Comparison of ENCODE assay signal across 21 cellular contexts in genomic region chr5:69129413-69129812, GRCh38. TPM values are rescaled to one million over a fixed set of nuclear protein-coding genes. Genes with fewer than 3 reads are reported as not detected.
DNase-seq lines count a peak whose midpoint lies in the region; ATAC-seq, FAIRE-seq and TF ChIP-seq lines count a peak whose summit lies in the region.
"Had no signal": no experiment of that assay in that cellular context is flagged by ENCODE, and none has a peak within 500 bp of the region (broad histone marks: within the 10 kb centered on the region; RNA-seq: fewer than 3 reads in every experiment).

No MANE protein-coding gene starts in this region.

- H3K9me3 ChIP-seq in Caco-2: no peaks in the 10 kb centered on the region
- H3K9me3 ChIP-seq in endothelial cell of umbilical vein (replicated peaks; ENCODE audit: control insufficient read depth, insufficient read depth, low read length): no peaks in the 10 kb centered on the region
- H3K9me3 ChIP-seq in HepG2 (ENCODE audit: low read length): no peaks in the 10 kb centered on the region
- H3K9me3 ChIP-seq: heart right ventricle, left lung had no signal

- H3K4me2 ChIP-seq in endothelial cell of umbilical vein (ENCODE audit: insufficient read depth, low read length) (no peak overlapping the region), HepG2 (ENCODE audit: low read depth, low read length) (no peak overlapping the region)

- dilution Hi-C loops in endothelial cell of umbilical vein (cut with MboI; ENCODE audit: extremely low pct_ligation_motif_present, low sequenced_read_pairs): no loop called here

- no peaks in the 10 kb centered on the region for H3K27me3 Mint-ChIP-seq in Caco-2 (ENCODE audit: insufficient read depth, unreplicated experiment)
- H3K27me3 Mint-ChIP-seq: activated CD4-positive, alpha-beta T cell treated with anti-CD3 and anti-CD28 coated beads, Interleukin-2, amount 10 ng/mL, durations not matched to agents 24 days and 14 days; naive thymus-derived CD4-positive, alpha-beta T cell; stimulated activated naive B cell treated with anti-CD40 and anti-IgM and Interleukin-4, amounts not matched to agents 10 μg/mL and 1 μg/mL and 100 μg/mL, for 72 hours had no signal

- TF ChIP-seq POLR2A in endothelial cell of umbilical vein (IDR thresholded peaks at IDR 0.05; ENCODE audit: low read depth, low read length): no peak
- TF ChIP-seq POLR2A in HepG2 (IDR thresholded peaks at IDR 0.05; ENCODE audit: insufficient read depth in 1 of 2, low read depth in 2 of 2, low read length in 2 of 2): no peak

- no peaks in the 10 kb centered on the region for H3K9me3 Mint-ChIP-seq in Caco-2 (ENCODE audit: unreplicated experiment)
- H3K9me3 Mint-ChIP-seq: activated CD4-positive, alpha-beta T cell treated with anti-CD3 and anti-CD28 coated beads, Interleukin-2, amount 10 ng/mL, durations not matched to agents 24 days and 14 days; activated T-cell treated with anti-CD3 and anti-CD28 coated beads, Interleukin-2, amount 50 U/mL, for 72 hours; T-helper 2 cell treated with Interferon-gamma antibody and Interleukin-4, amounts not matched to agents 5 μg/mL and 100 μg/mL, for 36 hours had no signal

- H3K9ac ChIP-seq in endothelial cell of umbilical vein (replicated peaks; ENCODE audit: extremely low read depth, insufficient read depth, low read length) (no peak overlapping the region), HepG2 (ENCODE audit: insufficient read depth, low read depth, low read length) (no peak overlapping the region)

- H3K4me3 Mint-ChIP-seq in Caco-2 (ENCODE audit: unreplicated experiment): no peak overlapping the region
- H3K4me3 Mint-ChIP-seq: activated CD4-positive, alpha-beta T cell treated with anti-CD3 and anti-CD28 coated beads, Interleukin-2, amount 10 ng/mL, durations not matched to agents 24 days and 14 days; activated T-cell treated with anti-CD3 and anti-CD28 coated beads, Interleukin-2, amount 50 U/mL, for 72 hours; naive thymus-derived CD4-positive, alpha-beta T cell; stimulated activated naive B cell treated with anti-CD40 and anti-IgM and Interleukin-4, amounts not matched to agents 10 μg/mL and 1 μg/mL and 100 μg/mL, for 72 hours; T-helper 2 cell treated with Interferon-gamma antibody and Interleukin-4, amounts not matched to agents 5 μg/mL and 100 μg/mL, for 36 hours had no signal

- no peak for ATAC-seq in stimulated activated naive CD8-positive, alpha-beta T cell treated with anti-CD3 and anti-CD28 coated beads, Interleukin-15, Interleukin-2, amounts not matched to agents 100 U/mL and 50 U/mL, for 24 hours
- ATAC-seq in GM19328 (IDR thresholded peaks at IDR 0.05; ENCODE audit: unreplicated experiment): no peak
- no peak for ATAC-seq in HepG2
- ATAC-seq: activated T-cell treated with anti-CD3 and anti-CD28 coated beads, Interleukin-2, amount 50 U/mL, for 72 hours; heart right ventricle; K562; left lung; naive thymus-derived CD4-positive, alpha-beta T cell; Panc1; stimulated activated naive B cell treated with anti-CD40 and anti-IgM and Interleukin-4, amounts not matched to agents 10 μg/mL and 1 μg/mL and 100 μg/mL, for 72 hours had no signal

- TF ChIP-seq CTCF in Caco-2 (IDR thresholded peaks at IDR 0.05; ENCODE audit: insufficient read depth in 1 of 2, low read depth in 1 of 2, low read length in 1 of 2, severe bottlenecking in 1 of 2, unreplicated experiment in 1 of 2) (no peak), endothelial cell of umbilical vein (IDR thresholded peaks at IDR 0.05; ENCODE audit: extremely low read depth in 1 of 2, insufficient read depth in 1 of 2, low read depth in 1 of 2, low read length in 2 of 2) (no peak), HepG2 (CRISPR knock-in tag; IDR thresholded peaks at IDR 0.05) (no peak)

- H3K4me3 ChIP-seq in Caco-2 (ENCODE audit: low read depth, low read length) (no peak overlapping the region), endothelial cell of umbilical vein (replicated peaks in 1 of 3; ENCODE audit: insufficient read depth in 1 of 3, low read depth in 1 of 3, low read length in 3 of 3) (no peak overlapping the region), HepG2 (replicated peaks in 1 of 3; ENCODE audit: insufficient read depth in 1 of 3, low read depth in 2 of 3, low read length in 3 of 3) (no peak overlapping the region)
- H3K4me3 ChIP-seq: heart right ventricle, K562, left lung had no signal

- H3K36me3 Mint-ChIP-seq in Caco-2 (ENCODE audit: insufficient read depth, unreplicated experiment): peaks cover 41% of the 10 kb centered on the region

- no peak overlapping the region for H3K27ac ChIP-seq in endothelial cell of umbilical vein (ENCODE audit: insufficient read depth, low read depth, low read length)
- no peak overlapping the region for H3K27ac ChIP-seq in HepG2 (ENCODE audit: extremely low read length, insufficient read depth, low read length)
- H3K27ac ChIP-seq: heart right ventricle, left lung had no signal

- BruUV-seq in Caco-2 (replicated peaks; lab: Mats Ljungman, UMichigan) (no TSS peak), endothelial cell of umbilical vein (replicated peaks; lab: Mats Ljungman, UMichigan) (no TSS peak), HepG2 (replicated peaks; lab: Mats Ljungman, UMichigan) (no TSS peak)

- H3K79me2 ChIP-seq in endothelial cell of umbilical vein (ENCODE audit: control insufficient read depth, insufficient read depth, low read length): no peaks in the 10 kb centered on the region
- H3K79me2 ChIP-seq in HepG2 (ENCODE audit: insufficient read depth, low read length): no peaks in the 10 kb centered on the region

- H3K4me1 Mint-ChIP-seq in Caco-2 (ENCODE audit: low read depth, unreplicated experiment): peaks cover 5% of the 10 kb centered on the region
- H3K4me1 Mint-ChIP-seq: activated CD4-positive, alpha-beta T cell treated with anti-CD3 and anti-CD28 coated beads, Interleukin-2, amount 10 ng/mL, durations not matched to agents 24 days and 14 days; naive thymus-derived CD4-positive, alpha-beta T cell; stimulated activated naive B cell treated with anti-CD40 and anti-IgM and Interleukin-4, amounts not matched to agents 10 μg/mL and 1 μg/mL and 100 μg/mL, for 72 hours had no signal

- H4K20me1 ChIP-seq in endothelial cell of umbilical vein (replicated peaks; ENCODE audit: control insufficient read depth, extremely low read depth, insufficient read depth, low read length): no peaks in the 10 kb centered on the region
- H4K20me1 ChIP-seq in HepG2 (ENCODE audit: insufficient read depth, low read length): no peaks in the 10 kb centered on the region

- intact Hi-C loops in Caco-2 (cut with micrococcal nuclease; ENCODE audit: unreplicated experiment): no loop called here
- intact Hi-C loops in endothelial cell of umbilical vein (cut with micrococcal nuclease): no loop called here
- intact Hi-C loops in HepG2 (cut with micrococcal nuclease; ENCODE audit: unreplicated experiment): no loop called here

- TF ChIP-seq RAD21 in HepG2 (CRISPR knock-in tag; IDR thresholded peaks at IDR 0.05): no peak

- no peaks in the 10 kb centered on the region for H3K9me1 ChIP-seq in endothelial cell of umbilical vein (replicated peaks; ENCODE audit: control insufficient read depth, extremely low read depth, insufficient read depth, low read length)

- in situ Hi-C loops in HepG2 (cut with HindIII; ENCODE audit: extremely low pct_ligation_motif_present, low pct_unique_long_range_greater_than_20kb): no loop called here

- H3K27ac Mint-ChIP-seq in Caco-2 (ENCODE audit: unreplicated experiment): peak overlapping the region; percentile 32
- H3K27ac Mint-ChIP-seq: activated CD4-positive, alpha-beta T cell treated with anti-CD3 and anti-CD28 coated beads, Interleukin-2, amount 10 ng/mL, durations not matched to agents 24 days and 14 days; stimulated activated naive B cell treated with anti-CD40 and anti-IgM and Interleukin-4, amounts not matched to agents 10 μg/mL and 1 μg/mL and 100 μg/mL, for 72 hours; T-helper 2 cell treated with Interferon-gamma antibody and Interleukin-4, amounts not matched to agents 5 μg/mL and 100 μg/mL, for 36 hours had no signal

- peaks cover 24% of the 10 kb centered on the region for H3K4me1 ChIP-seq in Caco-2
- H3K4me1 ChIP-seq in endothelial cell of umbilical vein (ENCODE audit: control insufficient read depth, extremely low read depth, insufficient read depth, low read length): no peaks in the 10 kb centered on the region
- H3K4me1 ChIP-seq in HepG2 (ENCODE audit: insufficient read depth, low read length): no peaks in the 10 kb centered on the region
- H3K4me1 ChIP-seq: heart right ventricle, left lung had no signal

- POLR2A ChIA-PET in Caco-2 (lab: Charles Lee): no interaction called here
- POLR2A ChIA-PET in endothelial cell of umbilical vein (lab: Charles Lee): no interaction called here
- POLR2A ChIA-PET in HepG2 (lab: Yijun Ruan, JAX): no interaction called here

- H3K36me3 ChIP-seq in Caco-2 (ENCODE audit: control insufficient read depth, insufficient read depth, low read length) (no peaks in the 10 kb centered on the region; the same call in 1 of the 2 replicates), endothelial cell of umbilical vein (ENCODE audit: control insufficient read depth in 2 of 2, extremely low read depth in 1 of 2, insufficient read depth in 2 of 2, low read length in 2 of 2) (peaks cover 1 to 5% of the 10 kb centered on the region in 2 experiments), HepG2 (replicated peaks in 1 of 2; ENCODE audit: control insufficient read depth in 1 of 2, insufficient read depth in 2 of 2, low read length in 2 of 2) (peaks cover 0 to 19% of the 10 kb centered on the region in 2 experiments; a peak in 2 of 5 replicates)

- H3K27me3 ChIP-seq in Caco-2 (replicated peaks; ENCODE audit: control insufficient read depth, insufficient read depth, low read length) (no peaks in the 10 kb centered on the region), endothelial cell of umbilical vein (ENCODE audit: control insufficient read depth in 2 of 2, insufficient read depth in 2 of 2, low read length in 2 of 2) (no peaks in the 10 kb centered on the region), HepG2 (ENCODE audit: control insufficient read depth in 1 of 2, insufficient read depth in 2 of 2, low read length in 2 of 2) (no peaks in the 10 kb centered on the region)
- H3K27me3 ChIP-seq: heart right ventricle, left lung had no signal

- CTCF ChIA-PET in Caco-2 (lab: Charles Lee) (no interaction called here), endothelial cell of umbilical vein (lab: Charles Lee) (no interaction called here), HepG2 (lab: Yijun Ruan, JAX; ENCODE audit: low intra/inter-chr PET ratio, low total read pairs) (no interaction called here)

- no peak for DNase-seq in Caco-2
- DNase-seq in M059J (ENCODE audit: low read depth): peak; percentile 62
- DNase-seq in endothelial cell of umbilical vein (ENCODE audit: low read depth, low spot score): no peak
- peak; percentile 60 for DNase-seq in non-pigmented ciliary epithelial cell (ENCODE audit: low read depth)
- no peak for DNase-seq in D341Med (ENCODE audit: low spot score)
- no peak for DNase-seq in stimulated activated naive CD8-positive, alpha-beta T cell treated with anti-CD3 and anti-CD28 coated beads, Interleukin-15, Interleukin-2, amounts not matched to agents 100 U/mL and 50 U/mL, for 24 hours
- no peak for DNase-seq in HepG2 (ENCODE audit: low spot score)
- DNase-seq: activated CD4-positive, alpha-beta T cell treated with anti-CD3 and anti-CD28 coated beads, Interleukin-2, amount 10 ng/mL, durations not matched to agents 24 days and 14 days; activated T-cell treated with anti-CD3 and anti-CD28 coated beads, Interleukin-2, amount 50 U/mL, for 72 hours; COR-L47; effector CD8-positive, alpha-beta T cell; heart right ventricle; left lung; naive thymus-derived CD4-positive, alpha-beta T cell; NCI-H524; stimulated activated CD4-positive, alpha-beta T cell treated with anti-CD3 and anti-CD28 coated beads, Interleukin-4, amount 100 ng/mL, for 1 hour; stimulated activated naive B cell treated with anti-CD40 and anti-IgM and Interleukin-4, amounts not matched to agents 10 μg/mL and 1 μg/mL and 100 μg/mL, for 72 hours had no signal

- FAIRE-seq in endothelial cell of umbilical vein (lab: Jason Lieb, UNC): peak; percentile 71
- FAIRE-seq in HepG2 (lab: Jason Lieb, UNC): no peak
- FAIRE-seq: K562 had no signal

- TF ChIP-seq EP300 in HepG2 (IDR thresholded peaks at IDR 0.05; ENCODE audit: low read depth in 2 of 2, low read length in 2 of 2) (no peak), HepG2 (CRISPR knock-in tag; IDR thresholded peaks at IDR 0.05; ENCODE audit: borderline replicate concordance) (no peak)

- H2AFZ ChIP-seq in endothelial cell of umbilical vein (ENCODE audit: low read depth, low read length): no peak overlapping the region
- no peak overlapping the region for H2AFZ ChIP-seq in HepG2 (ENCODE audit: low read length)

RNA-seq across cellular contexts. Expression of gene SLC30A5, which starts 35.6 kb away (rescaled TPM):
- 61.7 and 64.5 TPM in 2 replicates for total RNA-seq in Caco-2 (2022)
- 55.8 and 85.6 TPM in 2 replicates for total RNA-seq in M059J (2014; rRNA removed; shearing (Covaris generic))
- total RNA-seq in endothelial cell of umbilical vein: 37.0 and 47.2 TPM in 2 replicates
- 33.0 and 46.4 TPM in 2 replicates for polyA plus RNA-seq in endothelial cell of umbilical vein
- polyA plus RNA-seq in endothelial cell of umbilical vein (2011; cell fraction: cytosol; rRNA removed): 18.9 and 21.0 TPM in 2 replicates
- polyA plus RNA-seq in endothelial cell of umbilical vein (2011; cell fraction: nucleus; rRNA removed): 37.1 and 44.4 TPM in 2 replicates
- polyA plus RNA-seq in endothelial cell of umbilical vein (2012): 21.3 and 26.2 TPM in 2 replicates
- polyA minus RNA-seq in endothelial cell of umbilical vein: 104 and 109 TPM in 2 replicates
- 42.3 TPM for polyA minus RNA-seq in endothelial cell of umbilical vein (2011; cell fraction: cytosol; rRNA and poly(A)+ RNA removed)
- 21.6 and 27.3 TPM in 2 replicates for polyA minus RNA-seq in endothelial cell of umbilical vein (2011; cell fraction: nucleus; rRNA and poly(A)+ RNA removed)
- total RNA-seq in HepG2 (2016; rRNA removed; fragmentation: Illumina TruSeq; extraction: Trizol): 38.0 and 53.6 TPM in 2 replicates
- total RNA-seq in HepG2 (2016; cell fraction: cytosol; rRNA removed; fragmentation: Illumina TruSeq; extraction: Trizol; ENCODE audit: low read depth): 31.6 and 34.5 TPM in 2 replicates
- total RNA-seq in HepG2 (2016; cell fraction: insoluble cytoplasmic fraction; rRNA removed; fragmentation: Illumina TruSeq; extraction: Trizol): 30.3 and 45.5 TPM in 2 replicates
- total RNA-seq in HepG2 (2016; cell fraction: membrane; rRNA removed; fragmentation: Illumina TruSeq; extraction: Trizol): 49.5 and 53.4 TPM in 2 replicates
- total RNA-seq in HepG2 (2016; cell fraction: nucleus; rRNA removed; fragmentation: Illumina TruSeq; extraction: Trizol): 45.0 and 49.8 TPM in 2 replicates
- polyA plus RNA-seq in HepG2 (2011; rRNA removed): 40.7 and 46.0 TPM in 2 replicates
- 20.8 and 26.3 TPM in 2 replicates for polyA plus RNA-seq in HepG2 (2011; cell fraction: cytosol; rRNA removed)
- polyA plus RNA-seq in HepG2 (2011; cell fraction: nucleus; rRNA removed): 12.8 and 20.0 TPM in 2 replicates
- polyA plus RNA-seq in HepG2 (2012): 20.2 and 28.1 TPM in 2 replicates
- 41.7 and 42.9 TPM in 2 replicates for polyA plus RNA-seq in HepG2 (2016; cell fraction: cytosol; fragmentation: Illumina TruSeq; extraction: Trizol; ENCODE audit: low read depth)
- 33.4 and 37.3 TPM in 2 replicates for polyA plus RNA-seq in HepG2 (2016; cell fraction: insoluble cytoplasmic fraction; fragmentation: Illumina TruSeq; extraction: Trizol; ENCODE audit: low read depth)
- polyA plus RNA-seq in HepG2 (2016; cell fraction: membrane; fragmentation: Illumina TruSeq; extraction: Trizol; ENCODE audit: low read depth): 52.5 and 54.7 TPM in 2 replicates
- 77.8 and 87.7 TPM in 2 replicates for polyA plus RNA-seq in HepG2 (2016; cell fraction: nucleus; fragmentation: Illumina TruSeq; extraction: Trizol; ENCODE audit: insufficient read depth, low read depth)
- 145 and 157 TPM in 2 replicates for polyA minus RNA-seq in HepG2 (2011; rRNA and poly(A)+ RNA removed; ENCODE audit: low replicate concordance)
- polyA minus RNA-seq in HepG2 (2011; cell fraction: cytosol; rRNA and poly(A)+ RNA removed): 35.9 and 43.9 TPM in 2 replicates
- 20.1 and 27.8 TPM in 2 replicates for polyA minus RNA-seq in HepG2 (2011; cell fraction: nucleus; rRNA and poly(A)+ RNA removed)

RNA-seq across cellular contexts. Expression of gene CCNB1, which starts 37.5 kb away (rescaled TPM):
- total RNA-seq in Caco-2 (2022): 311 and 338 TPM in 2 replicates
- total RNA-seq in M059J (2014; rRNA removed; shearing (Covaris generic)): 320 and 352 TPM in 2 replicates
- total RNA-seq in endothelial cell of umbilical vein: 187 and 211 TPM in 2 replicates
- polyA plus RNA-seq in endothelial cell of umbilical vein: 47.3 and 72.2 TPM in 2 replicates
- 102 and 111 TPM in 2 replicates for polyA plus RNA-seq in endothelial cell of umbilical vein (2011; cell fraction: cytosol; rRNA removed)
- 75.5 and 98.0 TPM in 2 replicates for polyA plus RNA-seq in endothelial cell of umbilical vein (2011; cell fraction: nucleus; rRNA removed)
- polyA plus RNA-seq in endothelial cell of umbilical vein (2012): 95.6 and 181 TPM in 2 replicates
- polyA minus RNA-seq in endothelial cell of umbilical vein: 37.1 and 44.8 TPM in 2 replicates
- 121 TPM for polyA minus RNA-seq in endothelial cell of umbilical vein (2011; cell fraction: cytosol; rRNA and poly(A)+ RNA removed)
- polyA minus RNA-seq in endothelial cell of umbilical vein (2011; cell fraction: nucleus; rRNA and poly(A)+ RNA removed): 16.8 and 25.5 TPM in 2 replicates
- total RNA-seq in HepG2 (2016; rRNA removed; fragmentation: Illumina TruSeq; extraction: Trizol): 316 and 431 TPM in 2 replicates
- total RNA-seq in HepG2 (2016; cell fraction: cytosol; rRNA removed; fragmentation: Illumina TruSeq; extraction: Trizol; ENCODE audit: low read depth): 111 and 125 TPM in 2 replicates
- 314 and 447 TPM in 2 replicates for total RNA-seq in HepG2 (2016; cell fraction: insoluble cytoplasmic fraction; rRNA removed; fragmentation: Illumina TruSeq; extraction: Trizol)
- total RNA-seq in HepG2 (2016; cell fraction: membrane; rRNA removed; fragmentation: Illumina TruSeq; extraction: Trizol): 71.3 and 78.4 TPM in 2 replicates
- total RNA-seq in HepG2 (2016; cell fraction: nucleus; rRNA removed; fragmentation: Illumina TruSeq; extraction: Trizol): 134 and 154 TPM in 2 replicates
- polyA plus RNA-seq in HepG2 (2011; rRNA removed): 49.6 and 82.3 TPM in 2 replicates
- polyA plus RNA-seq in HepG2 (2011; cell fraction: cytosol; rRNA removed): 44.1 and 47.1 TPM in 2 replicates
- 22.6 and 25.0 TPM in 2 replicates for polyA plus RNA-seq in HepG2 (2011; cell fraction: nucleus; rRNA removed)
- polyA plus RNA-seq in HepG2 (2012): 34.4 and 107 TPM in 2 replicates
- 21.5 and 26.2 TPM in 2 replicates for polyA plus RNA-seq in HepG2 (2016; cell fraction: cytosol; fragmentation: Illumina TruSeq; extraction: Trizol; ENCODE audit: low read depth)
- 336 and 356 TPM in 2 replicates for polyA plus RNA-seq in HepG2 (2016; cell fraction: insoluble cytoplasmic fraction; fragmentation: Illumina TruSeq; extraction: Trizol; ENCODE audit: low read depth)
- polyA plus RNA-seq in HepG2 (2016; cell fraction: membrane; fragmentation: Illumina TruSeq; extraction: Trizol; ENCODE audit: low read depth): 23.1 and 31.9 TPM in 2 replicates
- polyA plus RNA-seq in HepG2 (2016; cell fraction: nucleus; fragmentation: Illumina TruSeq; extraction: Trizol; ENCODE audit: insufficient read depth, low read depth): 188 TPM in 2 replicates
- polyA minus RNA-seq in HepG2 (2011; rRNA and poly(A)+ RNA removed; ENCODE audit: low replicate concordance): 26.9 and 102 TPM in 2 replicates
- polyA minus RNA-seq in HepG2 (2011; cell fraction: cytosol; rRNA and poly(A)+ RNA removed): 31.3 and 37.6 TPM in 2 replicates
- 24.5 and 29.0 TPM in 2 replicates for polyA minus RNA-seq in HepG2 (2011; cell fraction: nucleus; rRNA and poly(A)+ RNA removed)

RNA-seq across cellular contexts. Expression of gene CENPH, which starts 60.0 kb away (rescaled TPM):
- total RNA-seq in Caco-2 (2022) (30.2 and 32.4 TPM in 2 replicates), endothelial cell of umbilical vein (16.4 and 17.1 TPM in 2 replicates), HepG2 (2016; rRNA removed; fragmentation: Illumina TruSeq; extraction: Trizol) (28.8 and 36.2 TPM in 2 replicates)
- total RNA-seq in M059J (2014; rRNA removed; shearing (Covaris generic)): 36.2 and 46.0 TPM in 2 replicates
- polyA plus RNA-seq in endothelial cell of umbilical vein (5.3 and 6.5 TPM in 2 replicates), HepG2 (2011; rRNA removed) (7.3 and 11.2 TPM in 2 replicates)
- 6.0 and 6.8 TPM in 2 replicates for polyA plus RNA-seq in endothelial cell of umbilical vein (2011; cell fraction: cytosol; rRNA removed)
- 2.1 and 4.5 TPM in 2 replicates for polyA plus RNA-seq in endothelial cell of umbilical vein (2011; cell fraction: nucleus; rRNA removed)
- polyA plus RNA-seq in endothelial cell of umbilical vein (2012): 4.9 and 9.0 TPM in 2 replicates
- 1.4 and 2.5 TPM in 2 replicates for polyA minus RNA-seq in endothelial cell of umbilical vein
- polyA minus RNA-seq in endothelial cell of umbilical vein (2011; cell fraction: cytosol; rRNA and poly(A)+ RNA removed): 10.3 TPM
- 1.9 and 3.8 TPM in 2 replicates for polyA minus RNA-seq in endothelial cell of umbilical vein (2011; cell fraction: nucleus; rRNA and poly(A)+ RNA removed)
- 7.6 and 8.2 TPM in 2 replicates for total RNA-seq in HepG2 (2016; cell fraction: cytosol; rRNA removed; fragmentation: Illumina TruSeq; extraction: Trizol; ENCODE audit: low read depth)
- 29.6 and 43.8 TPM in 2 replicates for total RNA-seq in HepG2 (2016; cell fraction: insoluble cytoplasmic fraction; rRNA removed; fragmentation: Illumina TruSeq; extraction: Trizol)
- total RNA-seq in HepG2 (2016; cell fraction: membrane; rRNA removed; fragmentation: Illumina TruSeq; extraction: Trizol): 18.3 and 23.9 TPM in 2 replicates
- total RNA-seq in HepG2 (2016; cell fraction: nucleus; rRNA removed; fragmentation: Illumina TruSeq; extraction: Trizol): 12.7 and 14.4 TPM in 2 replicates
- polyA plus RNA-seq in HepG2 (2011; cell fraction: cytosol; rRNA removed): 7.0 and 7.1 TPM in 2 replicates
- polyA plus RNA-seq in HepG2 (2011; cell fraction: nucleus; rRNA removed): 1.8 TPM in 2 replicates
- polyA plus RNA-seq in HepG2 (2012): 7.0 and 16.8 TPM in 2 replicates
- 8.8 and 9.8 TPM in 2 replicates for polyA plus RNA-seq in HepG2 (2016; cell fraction: cytosol; fragmentation: Illumina TruSeq; extraction: Trizol; ENCODE audit: low read depth)
- polyA plus RNA-seq in HepG2 (2016; cell fraction: insoluble cytoplasmic fraction; fragmentation: Illumina TruSeq; extraction: Trizol; ENCODE audit: low read depth): 34.9 and 35.8 TPM in 2 replicates
- 20.4 and 21.2 TPM in 2 replicates for polyA plus RNA-seq in HepG2 (2016; cell fraction: membrane; fragmentation: Illumina TruSeq; extraction: Trizol; ENCODE audit: low read depth)
- polyA plus RNA-seq in HepG2 (2016; cell fraction: nucleus; fragmentation: Illumina TruSeq; extraction: Trizol; ENCODE audit: insufficient read depth, low read depth): 16.7 and 21.1 TPM in 2 replicates
- polyA minus RNA-seq in HepG2 (2011; rRNA and poly(A)+ RNA removed; ENCODE audit: low replicate concordance): 4.7 and 5.8 TPM in 2 replicates
- 6.0 TPM in 2 replicates for polyA minus RNA-seq in HepG2 (2011; cell fraction: cytosol; rRNA and poly(A)+ RNA removed)
- polyA minus RNA-seq in HepG2 (2011; cell fraction: nucleus; rRNA and poly(A)+ RNA removed): 4.1 TPM in 2 replicates

Comparison
In these comparisons a context has a peak if more than half of its experiments do, and no peak if none do; other contexts are left out.
1. DNase-seq: peak in M059J (single experiment) and non-pigmented ciliary epithelial cell (single experiment); none in Caco-2 (0 of 2), endothelial cell of umbilical vein (single experiment), D341Med (single experiment), stimulated activated naive CD8-positive, alpha-beta T cell treated with anti-CD3 and anti-CD28 coated beads, Interleukin-15, Interleukin-2, amounts not matched to agents 100 U/mL and 50 U/mL, for 24 hours (single experiment) and HepG2 (single experiment).